1 cellular context compared by ENCODE assay signal in genomic region chr12:81598205-81598604, GRCh38.
TF ChIP-seq lines count a peak whose summit lies in the region.

No MANE protein-coding gene starts in this region.

TF ChIP-seq in GM12878, 131 proteins besides CTCF, POLR2A, EP300 and RAD21 (continued from another document):
- TF ChIP-seq ZNF687 (IDR thresholded peaks at IDR 0.05) (no peak), TCF7 (IDR thresholded peaks at IDR 0.05; ENCODE audit: borderline replicate concordance) (no peak), E2F8 (IDR thresholded peaks at IDR 0.05; ENCODE audit: low read depth, partially characterized antibody) (no peak), ZNF207 (IDR thresholded peaks at IDR 0.05; ENCODE audit: borderline replicate concordance) (no peak), CEBPZ (IDR thresholded peaks at IDR 0.05; ENCODE audit: low read depth, low read length) (no peak), HDGF (IDR thresholded peaks at IDR 0.05) (no peak), LARP7 (IDR thresholded peaks at IDR 0.05) (no peak)
